28 cellular contexts compared by ENCODE assay signal in the genomic region with DNA sequence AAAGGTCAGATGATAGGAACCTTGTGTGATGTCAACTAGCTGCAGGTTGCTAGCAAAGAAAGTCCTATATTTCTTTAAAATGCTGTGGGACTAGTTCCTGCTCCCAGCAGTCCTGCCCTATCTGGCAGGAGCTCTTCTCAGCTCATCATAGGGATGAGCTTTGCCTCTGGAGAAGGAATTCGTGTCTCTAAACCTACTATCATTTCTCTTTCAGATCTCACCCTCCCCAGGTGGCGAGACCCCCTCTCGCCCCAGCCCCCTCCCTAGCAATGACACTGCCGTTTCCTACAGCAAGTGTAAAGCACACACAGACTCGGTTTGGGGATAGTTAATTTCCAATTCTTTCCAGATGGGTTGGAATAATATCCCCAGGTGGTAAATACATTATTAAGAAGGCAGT.
"Had no signal": no experiment of that assay in that cellular context is flagged by ENCODE, and none has a peak within 500 bp of the region (broad histone marks: within the 10 kb centered on the region; RNA-seq: fewer than 3 reads in every experiment).

No MANE protein-coding gene starts in this region.

- H3K4me1 Mint-ChIP-seq: naive B cell had no signal

- H3K27me3 ChIP-seq: testis had no signal

- H3K9me3 ChIP-seq: esophagus muscularis mucosa, left lung, mucosa of descending colon, neutrophil, right lobe of liver, testis, tibial artery, upper lobe of left lung had no signal

- H3K79me2 ChIP-seq: parathyroid adenoma had no signal

- H3K36me3 Mint-ChIP-seq: mesothelial cell of epicardium; naive B cell; natural killer cell treated with Interleukin-12 subunit alpha and Interleukin-12 subunit beta and Interleukin-15 and Interleukin-18, amount 100 ng/mL, for 72 hours had no signal

- H3K4me3 Mint-ChIP-seq: mesothelial cell of epicardium; naive B cell; natural killer cell treated with Interleukin-12 subunit alpha and Interleukin-12 subunit beta and Interleukin-15 and Interleukin-18, amount 100 ng/mL, for 72 hours; neural crest cell had no signal

- H3K27ac Mint-ChIP-seq: mesothelial cell of epicardium; naive B cell; natural killer cell treated with Interleukin-12 subunit alpha and Interleukin-12 subunit beta and Interleukin-15 and Interleukin-18, amount 100 ng/mL, for 72 hours; progenitor cell of endocrine pancreas had no signal

- H3K4me3 ChIP-seq: coronary artery, esophagus muscularis mucosa, heart right ventricle, left lung, mucosa of descending colon, right lobe of liver, testis, tibial artery, upper lobe of left lung had no signal

- ATAC-seq: heart right ventricle; left cardiac atrium; left lung; mucosa of descending colon; natural killer cell treated with Interleukin-12 subunit alpha and Interleukin-12 subunit beta and Interleukin-15 and Interleukin-18, amount 100 ng/mL, for 72 hours; stimulated activated naive CD8-positive, alpha-beta T cell treated with anti-CD3 and anti-CD28 coated beads, Interleukin-15, Interleukin-2, amounts not matched to agents 100 U/mL and 50 U/mL, for 24 hours had no signal

- H3K36me3 ChIP-seq: esophagus muscularis mucosa, heart right ventricle, left lung, neutrophil, right lobe of liver, tibial artery, upper lobe of left lung had no signal

- H3K9ac ChIP-seq: parathyroid adenoma had no signal

- H3K27ac ChIP-seq: coronary artery, esophagus muscularis mucosa, heart right ventricle, left lung, neutrophil, parathyroid adenoma, right lobe of liver, testis, tibial artery, upper lobe of left lung had no signal

- H3K4me1 ChIP-seq: left lung, parathyroid adenoma, right lobe of liver, tibial artery had no signal

- DNase-seq: dermis blood vessel endothelial cell; effector memory CD4-positive, alpha-beta T cell; foreskin melanocyte; glutamatergic neuron; hippocampal formation; left cardiac atrium; left lung; mesenchymal stem cell; mucosa of descending colon; naive B cell; right lobe of liver; stimulated activated CD4-positive, alpha-beta T cell treated with anti-CD3 and anti-CD28 coated beads, Interleukin-15, amount 100 ng/mL, for 24 hours; stimulated activated CD4-positive, alpha-beta T cell treated with anti-CD3 and anti-CD28 coated beads, Interleukin-2, amount 100 ng/mL, for 48 hours; stimulated activated CD8-positive, alpha-beta memory T cell treated with anti-CD3 and anti-CD28 coated beads, Interleukin-4, amount 100 ng/mL, for 48 hours; stimulated activated naive CD8-positive, alpha-beta T cell treated with anti-CD3 and anti-CD28 coated beads, Interleukin-15, Interleukin-2, amounts not matched to agents 100 U/mL and 50 U/mL, for 24 hours; substantia nigra; testis; tibial artery; upper lobe of left lung had no signal

- H2AFZ ChIP-seq: parathyroid adenoma had no signal
